ENCODE assay signal across 37 cellular contexts in genomic region chr13:79149210-79149609, GRCh38.
A peak's percentile ranks its signal among the peaks of the same experiment; 100 is the strongest.
DNase-seq lines count a peak whose midpoint lies in the region; ATAC-seq, FAIRE-seq and TF ChIP-seq lines count a peak whose summit lies in the region.
"Had no signal": no experiment of that assay in that cellular context is flagged by ENCODE, and none has a peak within 500 bp of the region (broad histone marks: within the 10 kb centered on the region; RNA-seq: fewer than 3 reads in every experiment).

No MANE protein-coding gene starts in this region.

- no peak for TF ChIP-seq POLR2A in HepG2 (IDR thresholded peaks at IDR 0.05; ENCODE audit: insufficient read depth in 1 of 2, low read depth in 2 of 2, low read length in 2 of 2)
- TF ChIP-seq POLR2A in right lobe of liver (IDR thresholded peaks at IDR 0.05), result no peak

- no peaks in the 10 kb centered on the region for H3K27me3 Mint-ChIP-seq in WTC11 (ENCODE audit: low read depth)

- H3K4me3 Mint-ChIP-seq in WTC11, result no peak overlapping the region
- H3K4me3 Mint-ChIP-seq: B cell; CD14-positive monocyte; CD4-positive, alpha-beta memory T cell; CD4-positive, alpha-beta T cell; CD4-positive, CD25-positive, alpha-beta regulatory T cell; CD8-positive, alpha-beta memory T cell; CD8-positive, alpha-beta T cell had no signal

- H3K4me3 ChIP-seq in HepG2 (replicated peaks in 1 of 3; ENCODE audit: insufficient read depth in 1 of 3, low read depth in 2 of 3, low read length in 3 of 3) (no peak overlapping the region), right lobe of liver (no peak overlapping the region), HEK293 (ENCODE audit: low read depth, low read length) (no peak overlapping the region), left lung (no peak overlapping the region)
- H3K4me3 ChIP-seq: A549; BLaER1; BLaER1 treated with 17β-estradiol and CSF1 and Interleukin-3, amounts not matched to agents 10 nM and 100 nM had no signal

- no peaks in the 10 kb centered on the region for H3K79me2 ChIP-seq in HepG2 (ENCODE audit: insufficient read depth, low read length)

- ATAC-seq in HepG2, result no peak
- ATAC-seq in right lobe of liver, result no peak
- no peak for ATAC-seq in WTC11
- no peak for ATAC-seq in left lung
- ATAC-seq: A549; CD8-positive, alpha-beta T cell had no signal

- TF ChIP-seq RAD21 in HepG2 (CRISPR knock-in tag; IDR thresholded peaks at IDR 0.05), result no peak

- H3K9me3 ChIP-seq in HepG2 (ENCODE audit: low read length) (no peaks in the 10 kb centered on the region), right lobe of liver (no peaks in the 10 kb centered on the region), HEK293 (ENCODE audit: control insufficient read depth, insufficient read depth, low read depth, low read length) (no peaks in the 10 kb centered on the region), left lung (no peaks in the 10 kb centered on the region)
- H3K9me3 ChIP-seq: A549; BE2C; BLaER1; BLaER1 treated with 17β-estradiol and CSF1 and Interleukin-3, amounts not matched to agents 10 nM and 100 nM; Caco-2 had no signal

- H3K9ac ChIP-seq in HepG2 (ENCODE audit: insufficient read depth, low read depth, low read length), result no peak overlapping the region
- H3K9ac ChIP-seq: BLaER1; BLaER1 treated with 17β-estradiol and CSF1 and Interleukin-3, amounts not matched to agents 10 nM and 100 nM had no signal

- peaks cover 9% of the 10 kb centered on the region for H3K9me3 Mint-ChIP-seq in WTC11
- H3K9me3 Mint-ChIP-seq: CD8-positive, alpha-beta T cell had no signal

- no peaks in the 10 kb centered on the region for H3K36me3 Mint-ChIP-seq in WTC11
- H3K36me3 Mint-ChIP-seq: CD14-positive monocyte; CD4-positive, alpha-beta memory T cell; CD4-positive, CD25-positive, alpha-beta regulatory T cell; CD8-positive, alpha-beta T cell had no signal

- DNase-seq in HepG2 (ENCODE audit: low spot score) (no peak), right lobe of liver (no peak), OCI-M1 (lab: John Stamatoyannopoulos, UW) (peak; percentile 6), WTC11 (ENCODE audit: low spot score) (no peak), left lung (no peak), T-helper 9 cell (no peak), amygdala (lab: John Stamatoyannopoulos, UW) (no peak)
- DNase-seq: 8988T; ACHN; AML-193; BE2C; C1 segment of cervical spinal cord; Caco-2; Calu3; CD4-positive, alpha-beta memory T cell; CD4-positive, alpha-beta T cell; CD4-positive, CD25-positive, alpha-beta regulatory T cell; CD8-positive, alpha-beta memory T cell; CD8-positive, alpha-beta T cell; COR-L47; DMS 273 treated with DMSO at 0.1 percent for 48 hours; DMS153; DMS53; DMS79; DMS79 treated with DMSO at 0.1 percent for 48 hours; DND-41; EL had no signal

- intact Hi-C loops in HepG2 (cut with micrococcal nuclease; ENCODE audit: unreplicated experiment), result no loop called here
- intact Hi-C loops in right lobe of liver (cut with DNase I), result no loop called here
- intact Hi-C loops in left lung (cut with DNase I), result no loop called here

- CTCF ChIA-PET in HepG2 (lab: Yijun Ruan, JAX; ENCODE audit: low intra/inter-chr PET ratio, low total read pairs) (no interaction called here), HEK293 (lab: Yijun Ruan, JAX) (no interaction called here), WTC11 (lab: Charles Lee) (no interaction called here)

- TF ChIP-seq CTCF in HepG2 (CRISPR knock-in tag; IDR thresholded peaks at IDR 0.05) (no peak), right lobe of liver (IDR thresholded peaks at IDR 0.05) (no peak), HEK293 (tag by site-specific recombination; IDR thresholded peaks at IDR 0.05) (no peak), WTC11 (IDR thresholded peaks at IDR 0.05) (no peak), left lung (IDR thresholded peaks at IDR 0.05) (no peak)

- TF ChIP-seq EP300 in HepG2 (IDR thresholded peaks at IDR 0.05; ENCODE audit: low read depth in 2 of 2, low read length in 2 of 2) (no peak), HepG2 (CRISPR knock-in tag; IDR thresholded peaks at IDR 0.05; ENCODE audit: borderline replicate concordance) (no peak)

- 3% methylated on average over 1 of the region's 1 CpG for WGBS in HepG2 (ENCODE audit: low lambda C conversion rate)
- WGBS in right lobe of liver (ENCODE audit: insufficient coverage, low coverage, low lambda C conversion rate, missing lambda C conversion rate), result 42% methylated on average over 1 of the region's 1 CpG

- no peaks in the 10 kb centered on the region for H3K4me1 Mint-ChIP-seq in WTC11
- H3K4me1 Mint-ChIP-seq: B cell; CD14-positive monocyte; CD4-positive, alpha-beta memory T cell; CD4-positive, CD25-positive, alpha-beta regulatory T cell; CD8-positive, alpha-beta memory T cell had no signal

- no peak overlapping the region for H2AFZ ChIP-seq in HepG2 (ENCODE audit: low read length)

- H3K27ac ChIP-seq in HepG2 (ENCODE audit: extremely low read length, insufficient read depth, low read length) (no peak overlapping the region), right lobe of liver (no peak overlapping the region), HEK293 (ENCODE audit: extremely low read depth, low read depth, low read length) (no peak overlapping the region), left lung (no peak overlapping the region)
- H3K27ac ChIP-seq: 22Rv1; A549; BLaER1; BLaER1 treated with 17β-estradiol and CSF1 and Interleukin-3, amounts not matched to agents 10 nM and 100 nM; C4-2B had no signal

- H3K36me3 ChIP-seq in HepG2 (replicated peaks in 1 of 2; ENCODE audit: control insufficient read depth in 1 of 2, insufficient read depth in 2 of 2, low read length in 2 of 2), result no peaks in the 10 kb centered on the region
- no peaks in the 10 kb centered on the region for H3K36me3 ChIP-seq in right lobe of liver
- H3K36me3 ChIP-seq in HEK293 (ENCODE audit: control insufficient read depth in 2 of 2, insufficient read depth in 1 of 2, low read length in 2 of 2), result no peaks in the 10 kb centered on the region
- H3K36me3 ChIP-seq in left lung, result no peaks in the 10 kb centered on the region
- H3K36me3 ChIP-seq: BE2C; BLaER1; BLaER1 treated with 17β-estradiol and CSF1 and Interleukin-3, amounts not matched to agents 10 nM and 100 nM had no signal

- no peaks in the 10 kb centered on the region for H4K20me1 ChIP-seq in HepG2 (ENCODE audit: insufficient read depth, low read length)
- H4K20me1 ChIP-seq: BLaER1; BLaER1 treated with 17β-estradiol and CSF1 and Interleukin-3, amounts not matched to agents 10 nM and 100 nM had no signal

- in situ Hi-C loops in HepG2 (cut with HindIII; ENCODE audit: extremely low pct_ligation_motif_present, low pct_unique_long_range_greater_than_20kb), result no loop called here

- no peak for FAIRE-seq in HepG2 (lab: Jason Lieb, UNC)
- FAIRE-seq: A204.1, A549, D721Med had no signal

- H3K4me2 ChIP-seq in HepG2 (ENCODE audit: low read depth, low read length), result no peak overlapping the region
- H3K4me2 ChIP-seq: A549; BLaER1; BLaER1 treated with 17β-estradiol and CSF1 and Interleukin-3, amounts not matched to agents 10 nM and 100 nM had no signal

- no peak overlapping the region for H3K27ac Mint-ChIP-seq in WTC11
- H3K27ac Mint-ChIP-seq: B cell; CD14-positive monocyte; CD4-positive, alpha-beta memory T cell; CD4-positive, alpha-beta T cell; CD4-positive, CD25-positive, alpha-beta regulatory T cell; CD8-positive, alpha-beta T cell had no signal

- POLR2A ChIA-PET in HepG2 (lab: Yijun Ruan, JAX), result no interaction called here
- POLR2A ChIA-PET in HEK293 (lab: Yijun Ruan, JAX), result no interaction called here
- POLR2A ChIA-PET in WTC11 (lab: Charles Lee), result no interaction called here

- H3K4me1 ChIP-seq in HepG2 (ENCODE audit: insufficient read depth, low read length), result no peaks in the 10 kb centered on the region
- H3K4me1 ChIP-seq in right lobe of liver, result no peaks in the 10 kb centered on the region
- no peaks in the 10 kb centered on the region for H3K4me1 ChIP-seq in HEK293 (ENCODE audit: control insufficient read depth, insufficient read depth, low read length)
- H3K4me1 ChIP-seq in left lung, result no peaks in the 10 kb centered on the region
- H3K4me1 ChIP-seq: A549; BE2C; BLaER1; BLaER1 treated with 17β-estradiol and CSF1 and Interleukin-3, amounts not matched to agents 10 nM and 100 nM; Caco-2 had no signal

- H3K27me3 ChIP-seq in HepG2 (ENCODE audit: control insufficient read depth in 1 of 2, insufficient read depth in 2 of 2, low read length in 2 of 2) (no peaks in the 10 kb centered on the region), right lobe of liver (no peaks in the 10 kb centered on the region), left lung (no peaks in the 10 kb centered on the region)
- H3K27me3 ChIP-seq: BE2C; BLaER1; BLaER1 treated with 17β-estradiol and CSF1 and Interleukin-3, amounts not matched to agents 10 nM and 100 nM had no signal

- no TSS peak for BruUV-seq in HepG2 (replicated peaks; lab: Mats Ljungman, UMichigan)

TF ChIP-seq in HepG2, 621 proteins besides CTCF, POLR2A, EP300 and RAD21:
- no peak for TF ChIP-seq ZNF431 (CRISPR knock-in tag; IDR thresholded peaks at IDR 0.05; ENCODE audit: borderline replicate concordance, low read depth)
- peak; percentile 64; the same call in 1 of the 2 replicates for TF ChIP-seq ZNF317 (CRISPR knock-in tag; IDR thresholded peaks at IDR 0.05)

TF ChIP-seq in HEK293, 187 proteins besides CTCF, POLR2A, EP300 and RAD21:
- TF ChIP-seq SETDB1 (IDR thresholded peaks at IDR 0.05; ENCODE audit: insufficient read length, low read length) (peak; percentile 52), TRIM28 (IDR thresholded peaks at IDR 0.05; ENCODE audit: borderline replicate concordance, low read length) (0 out of 2 replicates have a peak, but pooled peaks have one; percentile 14), ZNF239 (tag by site-specific recombination; IDR thresholded peaks at IDR 0.05) (no peak)
TF ChIP-seq in HEK293: peak in this region for 2.

TF ChIP-seq in WTC11, 78 proteins besides CTCF, POLR2A, EP300 and RAD21 (continues in another document):
- TF ChIP-seq ZNF219 (CRISPR knock-in tag; IDR thresholded peaks at IDR 0.05; ENCODE audit: borderline replicate concordance) (no peak), ZNF317 (CRISPR knock-in tag; IDR thresholded peaks at IDR 0.05; ENCODE audit: borderline replicate concordance, low read depth) (peak; percentile 86)
- TF ChIP-seq, protein P1, sequence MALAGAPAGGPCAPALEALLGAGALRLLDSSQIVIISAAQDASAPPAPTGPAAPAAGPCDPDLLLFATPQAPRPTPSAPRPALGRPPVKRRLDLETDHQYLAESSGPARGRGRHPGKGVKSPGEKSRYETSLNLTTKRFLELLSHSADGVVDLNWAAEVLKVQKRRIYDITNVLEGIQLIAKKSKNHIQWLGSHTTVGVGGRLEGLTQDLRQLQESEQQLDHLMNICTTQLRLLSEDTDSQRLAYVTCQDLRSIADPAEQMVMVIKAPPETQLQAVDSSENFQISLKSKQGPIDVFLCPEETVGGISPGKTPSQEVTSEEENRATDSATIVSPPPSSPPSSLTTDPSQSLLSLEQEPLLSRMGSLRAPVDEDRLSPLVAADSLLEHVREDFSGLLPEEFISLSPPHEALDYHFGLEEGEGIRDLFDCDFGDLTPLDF (CRISPR knock-in tag; IDR thresholded peaks at IDR 0.05), result no peak

Comparison
In these comparisons a context has a peak if more than half of its experiments do, and no peak if none do; other contexts are left out.
1. Of the 63 proteins assayed by ChIP-seq in both HepG2 and HEK293: peak only in HepG2: none; only in HEK293: SETDB1; in both: none; in neither: 62.